ENCODE assay signal across 18 cellular contexts in genomic region chr14:105123266-105123665, GRCh38. TPM values are rescaled to one million over a fixed set of nuclear protein-coding genes. Genes with fewer than 3 reads are reported as not detected.
DNase-seq lines count a peak whose midpoint lies in the region; FAIRE-seq lines count a peak whose summit lies in the region.
"Had no signal": no experiment of that assay in that cellular context is flagged by ENCODE, and none has a peak within 500 bp of the region (broad histone marks: within the 10 kb centered on the region; RNA-seq: fewer than 3 reads in every experiment).

No MANE protein-coding gene starts in this region.

- peaks cover 0 to 2% of the 10 kb centered on the region in 2 donors for H3K27me3 ChIP-seq in small intestine (ENCODE audit: control insufficient read depth in 2 of 2, insufficient read depth in 2 of 2, low read length in 2 of 2)

- WGBS in small intestine, 3 donors, result 23 to 59% (median 29%) methylated on average over 2 of the region's 2 CpGs

- peaks cover 0 to 6% of the 10 kb centered on the region in 2 donors for H3K4me1 ChIP-seq in small intestine (ENCODE audit: control insufficient read depth in 2 of 2, insufficient read depth in 1 of 2, low read depth in 1 of 2, low read length in 1 of 2)
- H3K4me1 ChIP-seq: BE2C, HAP-1 had no signal

- H3K4me3 ChIP-seq in small intestine (ENCODE audit: low read depth in 1 of 2, low read length in 2 of 2), result no peak overlapping the region
- H3K4me3 ChIP-seq: HAP-1 had no signal

- no peaks in the 10 kb centered on the region for H3K36me3 ChIP-seq in small intestine (ENCODE audit: control insufficient read depth in 2 of 2, insufficient read depth in 2 of 2, low read length in 2 of 2)
- H3K36me3 ChIP-seq: BE2C, HAP-1 had no signal

- H3K27ac ChIP-seq in small intestine (ENCODE audit: low read depth in 1 of 2, low read length in 1 of 2), result no peak overlapping the region

- in situ Hi-C loops in SK-MEL-5 (cut with HindIII; ENCODE audit: low pct_unique_long_range_greater_than_20kb, low sequenced_read_pairs), result no loop called here

- FAIRE-seq in small intestine (lab: Jason Lieb, UNC), result no peak
- FAIRE-seq: A204.1, GM12892, H1 had no signal

- DNase-seq in COLO829 (ENCODE audit: low spot score), result peak; percentile 73
- peak; percentile 51 for DNase-seq in SK-MEL-5 (ENCODE audit: low read depth, low spot score)
- DNase-seq in inferior parietal cortex (ENCODE audit: extremely low spot score), result peak; percentile 31
- DNase-seq in small intestine, result peak; percentile 32
- no peak for DNase-seq in NCI-H2081 treated with DMSO at 0.1 percent for 48 hours (lab: John Stamatoyannopoulos, UW)
- no peak for DNase-seq in GM19238 (ENCODE audit: insufficient read length, low spot score)
- DNase-seq in NCI-H1417 (lab: John Stamatoyannopoulos, UW), result no peak
- no peak for DNase-seq in AG08395 (ENCODE audit: low spot score)
- DNase-seq: BE2C; Calu3; CD4-positive, CD25-positive, alpha-beta regulatory T cell; DMS79 had no signal

- H3K9me3 ChIP-seq in small intestine (ENCODE audit: control insufficient read depth, low read depth), result peaks cover 2% of the 10 kb centered on the region

RNA-seq across cellular contexts. Expression of gene JAG2, which starts 45.3 kb away (rescaled TPM):
- total RNA-seq in SK-MEL-5 (2014; rRNA removed; shearing (Covaris generic)), result 1.3 TPM in 2 replicates
- polyA plus RNA-seq in SK-MEL-5 (2015; cell fraction: cytosol; rRNA removed), result 2.1 and 2.8 TPM in 2 replicates
- 8.1 and 13.0 TPM in 2 replicates for polyA plus RNA-seq in SK-MEL-5 (2015; cell fraction: nucleus; rRNA removed)
- polyA plus RNA-seq in small intestine, result 10 to 100 TPM in 1 of 3 donors, 1 to 10 TPM in 2; 2.0 to 15.1 (median 2.2) TPM
- polyA plus RNA-seq: IgD-negative memory B cell had no signal

RNA-seq across cellular contexts. Expression of gene NUDT14, which starts 57.8 kb away (rescaled TPM):
- total RNA-seq in SK-MEL-5 (2014; rRNA removed; shearing (Covaris generic)), result 35.2 and 37.4 TPM in 2 replicates
- 43.4 and 47.3 TPM in 2 replicates for polyA plus RNA-seq in SK-MEL-5 (2015; cell fraction: cytosol; rRNA removed)
- polyA plus RNA-seq in SK-MEL-5 (2015; cell fraction: nucleus; rRNA removed), result 31.2 and 43.5 TPM in 2 replicates
- polyA plus RNA-seq in small intestine, result 10 to 100 TPM; 25.9 to 61.1 (median 42.4) TPM

RNA-seq across cellular contexts. Expression of gene GPR132, which starts 58.0 kb away (rescaled TPM):
- total RNA-seq in SK-MEL-5 (2014; rRNA removed; shearing (Covaris generic)), result not detected in 2 replicates
- polyA plus RNA-seq in SK-MEL-5 (2015; cell fraction: cytosol; rRNA removed), result not detected in 2 replicates
- polyA plus RNA-seq in SK-MEL-5 (2015; cell fraction: nucleus; rRNA removed), result not detected in 2 replicates
- polyA plus RNA-seq in small intestine, result 1 to 10 TPM in 1 of 3 donors, under 1 TPM in 1, not detected in 1; 0.81 to 1.1 TPM
- total RNA-seq: G401, H1 had no signal

Comparison
In these comparisons a context has a peak if more than half of its experiments do, and no peak if none do; other contexts are left out.
1. DNase-seq: peak in COLO829 (single experiment), SK-MEL-5 (single experiment), inferior parietal cortex (single experiment) and small intestine (single experiment); none in NCI-H2081 treated with DMSO at 0.1 percent for 48 hours (single experiment), GM19238 (single experiment), NCI-H1417 (0 of 3) and AG08395 (single experiment).